Comparison of ENCODE assay signal across 8 cellular contexts in the genomic region with DNA sequence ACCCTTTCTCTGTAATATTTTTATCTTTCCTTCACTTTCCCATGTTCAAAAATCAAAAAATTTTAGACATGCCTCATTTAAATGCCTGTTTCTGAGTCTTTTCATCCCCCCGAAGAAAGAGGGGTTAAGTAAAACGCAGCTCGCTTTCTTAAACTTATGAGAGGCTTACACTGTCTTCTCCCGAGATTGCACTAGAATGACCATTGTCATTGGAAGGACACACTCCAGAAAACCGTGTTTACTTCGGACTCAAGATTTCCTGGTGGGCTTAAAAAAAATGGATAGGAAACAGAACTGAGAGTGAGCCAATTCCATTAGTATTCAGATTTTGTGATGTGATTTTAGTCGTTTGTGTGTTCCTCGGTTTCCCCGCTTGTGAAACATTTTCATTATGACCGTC. TPM values are rescaled to one million over a fixed set of nuclear protein-coding genes. Genes with fewer than 3 reads are reported as not detected.
DNase-seq lines count a peak whose midpoint lies in the region; ATAC-seq, FAIRE-seq and TF ChIP-seq lines count a peak whose summit lies in the region.

No MANE protein-coding gene starts in this region.

- DNase-seq in T-cell = no peak
- DNase-seq in foreskin keratinocyte = no peak
- no peak for DNase-seq in sigmoid colon
- no peak for DNase-seq in GM12892 (ENCODE audit: insufficient read length)
- DNase-seq in OCI-M2 (lab: John Stamatoyannopoulos, UW; ENCODE audit: unreplicated experiment) = no peak
- DNase-seq in GM19240 (ENCODE audit: insufficient read length, low spot score) = no peak

- H3K27ac Mint-ChIP-seq in T-cell = peak overlapping the region in 1 of 2 donors; percentile 3

- peak overlapping the region; percentile 93; the same call in 1 of the 2 replicates for H3K9ac ChIP-seq in ES-I3 (ENCODE audit: low read depth, low read length)

- intact Hi-C loops in sigmoid colon (cut with DNase I) = loop anchor here (5.0 kb wide), 1 partner anchor 149 kb away; a partner anchor contains a TSS

- H3K4me1 ChIP-seq in ES-I3 (ENCODE audit: insufficient read depth, low read length) = 0 out of 2 replicates have a peak, but pooled peaks cover 4% of the 10 kb centered on the region
- no peaks in the 10 kb centered on the region for H3K4me1 ChIP-seq in foreskin keratinocyte
- peaks cover 0 to 46% (median 36%) of the 10 kb centered on the region in 4 donors for H3K4me1 ChIP-seq in sigmoid colon

- H3K4me1 Mint-ChIP-seq in T-cell = peaks cover 25 to 30% (median 26%) of the 10 kb centered on the region in 3 donors

- H3K27me3 ChIP-seq in foreskin keratinocyte (no peaks in the 10 kb centered on the region), sigmoid colon (no peaks in the 10 kb centered on the region)

- CTCF ChIA-PET in T-cell (lab: Charles Lee) = interaction anchor here in 1 of 2 donors (1.9 kb wide), 1 partner anchor 199 kb away, joined by 4 read pairs; no protein-coding TSS in a partner anchor

- peak overlapping the region; percentile 52 for H3K27ac ChIP-seq in foreskin keratinocyte
- H3K27ac ChIP-seq in sigmoid colon = peak overlapping the region; percentile 89 to 94 (median 90)

- peaks cover 0 to 12% of the 10 kb centered on the region in 2 donors for H3K27me3 Mint-ChIP-seq in T-cell

- H3K36me3 ChIP-seq in ES-I3 (ENCODE audit: insufficient read depth, low read length) = no peaks in the 10 kb centered on the region
- H3K36me3 ChIP-seq in sigmoid colon = no peaks in the 10 kb centered on the region

- no peak for FAIRE-seq in GM12892 (lab: Jason Lieb, UNC)

- POLR2A ChIA-PET in T-cell (lab: Charles Lee) = no interaction called here

- no peaks in the 10 kb centered on the region for H3K9me3 ChIP-seq in ES-I3 (ENCODE audit: control insufficient read depth, insufficient read depth, low read length)
- H3K9me3 ChIP-seq in sigmoid colon = no peaks in the 10 kb centered on the region

- H3K9me3 Mint-ChIP-seq in T-cell = no peaks in the 10 kb centered on the region

- H3K4me3 Mint-ChIP-seq in T-cell = peak overlapping the region; percentile 92 to 96 (median 92)

- no peaks in the 10 kb centered on the region for H3K36me3 Mint-ChIP-seq in T-cell

- TF ChIP-seq CTCF in foreskin keratinocyte (conservative IDR thresholded peaks at IDR 0.05) (no peak), sigmoid colon (IDR thresholded peaks at IDR 0.05) (no peak)

- no peak for TF ChIP-seq POLR2A in sigmoid colon (IDR thresholded peaks at IDR 0.05)
- no peak for TF ChIP-seq POLR2A in GM12892 (IDR thresholded peaks at IDR 0.05; ENCODE audit: low read depth, low read length)

- H3K4me3 ChIP-seq in sigmoid colon = peak overlapping the region; percentile 68 to 86 (median 84)

- ATAC-seq in T-cell (replicated peaks in 1 of 4) = no peak
- ATAC-seq in foreskin keratinocyte = no peak
- no peak for ATAC-seq in HG02973 (IDR thresholded peaks at IDR 0.05; ENCODE audit: unreplicated experiment)

- TF ChIP-seq EP300 in sigmoid colon (IDR thresholded peaks at IDR 0.05) = no peak

- WGBS in sigmoid colon, 2 donors = 62 to 70% methylated on average over 10 of the region's 10 CpGs

RNA-seq across cellular contexts. Expression of a gene that starts 1.3 kb away (rescaled TPM):
- total RNA-seq in T-cell (1 to 10 TPM; 3.1 to 5.8 (median 5.3) TPM), foreskin keratinocyte (13.8 and 14.2 TPM in 2 replicates), sigmoid colon (10 to 100 TPM; 37.8 to 60.2 (median 43.2) TPM)
- polyA plus RNA-seq in foreskin keratinocyte (1.4 and 2.2 TPM in 2 replicates), sigmoid colon (1 to 10 TPM; 3.0 to 7.1 (median 3.2) TPM)
- polyA plus RNA-seq in GM12892 (2012; ENCODE audit: missing spikeins) = 2.6 TPM

RNA-seq across cellular contexts. Expression of a gene that starts 58.5 kb away (rescaled TPM):
- total RNA-seq in T-cell (1 to 10 TPM; 3.5 to 4.5 (median 3.9) TPM), foreskin keratinocyte (6.6 and 7.9 TPM in 2 replicates), sigmoid colon (10 to 100 TPM in 2 of 4 donors, 1 to 10 TPM in 2; 8.6 to 11.1 (median 9.9) TPM)
- polyA plus RNA-seq in foreskin keratinocyte (3.3 and 4.8 TPM in 2 replicates), sigmoid colon (1 to 10 TPM in 2 of 3 donors, under 1 TPM in 1; 0.69 to 1.8 (median 1.2) TPM)
- 4.4 TPM for polyA plus RNA-seq in GM12892 (2012; ENCODE audit: missing spikeins)
